Comparison of ENCODE assay signal across 20 cellular contexts in genomic region chr13:34502621-34503020, GRCh38.
DNase-seq lines count a peak whose midpoint lies in the region; ATAC-seq, FAIRE-seq and TF ChIP-seq lines count a peak whose summit lies in the region.
"Had no signal": no experiment of that assay in that cellular context is flagged by ENCODE, and none has a peak within 500 bp of the region (broad histone marks: within the 10 kb centered on the region; RNA-seq: fewer than 3 reads in every experiment).

No MANE protein-coding gene starts in this region.

- peaks cover 16% of the 10 kb centered on the region for H3K4me1 Mint-ChIP-seq in astrocyte (ENCODE audit: low read depth, unreplicated experiment)
- H3K4me1 Mint-ChIP-seq in activated T-helper 2 cell treated with anti-CD3 and anti-CD28 coated beads, Interferon-gamma antibody, Interleukin-2, Interleukin-4, amounts not matched to agents 10 μg/mL and 5 μg/mL and 100 μg/mL, durations not matched to agents 14 hours and 24 hours and 36 hours (ENCODE audit: low read depth), result no peaks in the 10 kb centered on the region
- H3K4me1 Mint-ChIP-seq: CD4-positive, alpha-beta memory T cell; GM23338; H9 had no signal

- no peak for FAIRE-seq in astrocyte (lab: Jason Lieb, UNC)
- FAIRE-seq: GM12878, GM19239 had no signal

- peak; percentile 15 for DNase-seq in NCI-H187 treated with DMSO at 0.1 percent for 48 hours (lab: John Stamatoyannopoulos, UW)
- no peak for DNase-seq in NCI-H187 (lab: John Stamatoyannopoulos, UW)
- no peak for DNase-seq in astrocyte (ENCODE audit: low read depth)
- no peak for DNase-seq in mesendoderm
- DNase-seq in NCI-H1436 (lab: John Stamatoyannopoulos, UW), result no peak
- DNase-seq in activated T-helper 2 cell treated with anti-CD3 and anti-CD28 coated beads, Interferon-gamma antibody, Interleukin-2, Interleukin-4, amounts not matched to agents 10 μg/mL and 5 μg/mL and 100 μg/mL, durations not matched to agents 14 hours and 24 hours and 36 hours (ENCODE audit: low spot score), result no peak
- DNase-seq: 8988T; C1 segment of cervical spinal cord; Calu3; CD4-positive, alpha-beta memory T cell; COR-L47; DMS53; EL; GDM1; H9 had no signal

- H3K56ac ChIP-seq in mesendoderm (ENCODE audit: low read length), result no peak overlapping the region

- peak overlapping the region; percentile 38 for H3K27ac Mint-ChIP-seq in astrocyte (ENCODE audit: unreplicated experiment)
- no peak overlapping the region for H3K27ac Mint-ChIP-seq in activated T-helper 2 cell treated with anti-CD3 and anti-CD28 coated beads, Interferon-gamma antibody, Interleukin-2, Interleukin-4, amounts not matched to agents 10 μg/mL and 5 μg/mL and 100 μg/mL, durations not matched to agents 14 hours and 24 hours and 36 hours
- H3K27ac Mint-ChIP-seq: CD4-positive, alpha-beta memory T cell; GM23338; H9 had no signal

- no peak overlapping the region for H2AK5ac ChIP-seq in mesendoderm (ENCODE audit: low read length)

- H2BK15ac ChIP-seq in mesendoderm (replicated peaks; ENCODE audit: low read depth), result peak overlapping the region; percentile 11

- no peaks in the 10 kb centered on the region for H3K79me1 ChIP-seq in mesendoderm (ENCODE audit: low read length)

- no peak for TF ChIP-seq CTCF in astrocyte (IDR thresholded peaks at IDR 0.05; ENCODE audit: insufficient read depth, low read depth, low read length)

- H3K9me3 ChIP-seq in astrocyte (ENCODE audit: insufficient read depth, low read depth, low read length), result no peaks in the 10 kb centered on the region

- no peaks in the 10 kb centered on the region for H3K36me3 Mint-ChIP-seq in astrocyte (ENCODE audit: low read depth, unreplicated experiment)
- H3K36me3 Mint-ChIP-seq in activated T-helper 2 cell treated with anti-CD3 and anti-CD28 coated beads, Interferon-gamma antibody, Interleukin-2, Interleukin-4, amounts not matched to agents 10 μg/mL and 5 μg/mL and 100 μg/mL, durations not matched to agents 14 hours and 24 hours and 36 hours (ENCODE audit: low read depth), result no peaks in the 10 kb centered on the region
- H3K36me3 Mint-ChIP-seq: CD4-positive, alpha-beta memory T cell had no signal

- no peak overlapping the region for H3K23ac ChIP-seq in mesendoderm (ENCODE audit: low read length)

- H2BK120ac ChIP-seq in mesendoderm (ENCODE audit: low read depth, low read length), result no peak overlapping the region

- no peaks in the 10 kb centered on the region for H3K36me3 ChIP-seq in astrocyte (ENCODE audit: insufficient read depth, low read length)
- H3K36me3 ChIP-seq in mesendoderm (ENCODE audit: control insufficient read depth, insufficient read depth, low read length), result no peaks in the 10 kb centered on the region

- H3K4me3 Mint-ChIP-seq in astrocyte (ENCODE audit: unreplicated experiment), result no peak overlapping the region
- no peak overlapping the region for H3K4me3 Mint-ChIP-seq in activated T-helper 2 cell treated with anti-CD3 and anti-CD28 coated beads, Interferon-gamma antibody, Interleukin-2, Interleukin-4, amounts not matched to agents 10 μg/mL and 5 μg/mL and 100 μg/mL, durations not matched to agents 14 hours and 24 hours and 36 hours (ENCODE audit: low read depth)
- H3K4me3 Mint-ChIP-seq: CD4-positive, alpha-beta memory T cell; GM23338; H9 had no signal

- H2AFZ ChIP-seq in astrocyte (ENCODE audit: low read depth, low read length), result no peak overlapping the region
- H2AFZ ChIP-seq: GM23338 had no signal

- H3K27ac ChIP-seq in astrocyte (ENCODE audit: low read depth, low read length) (no peak overlapping the region), mesendoderm (ENCODE audit: low read depth, low read length) (no peak overlapping the region)

- H3K4me1 ChIP-seq in astrocyte (ENCODE audit: insufficient read depth, low read length), result no peaks in the 10 kb centered on the region
- no peaks in the 10 kb centered on the region for H3K4me1 ChIP-seq in mesendoderm (ENCODE audit: control insufficient read depth, low read depth, low read length)

- no peak overlapping the region for H3K4ac ChIP-seq in mesendoderm (ENCODE audit: low read depth, low read length)

- H3K79me2 ChIP-seq in astrocyte (ENCODE audit: insufficient read depth, low read length), result no peaks in the 10 kb centered on the region
- H3K79me2 ChIP-seq in mesendoderm (ENCODE audit: control insufficient read depth, insufficient read depth, low read length), result no peaks in the 10 kb centered on the region

- no peak overlapping the region for H4K8ac ChIP-seq in mesendoderm (ENCODE audit: low read depth, low read length)

- no peak overlapping the region for H3K18ac ChIP-seq in mesendoderm (ENCODE audit: low read length)

- intact Hi-C loops in activated T-helper 2 cell treated with anti-CD3 and anti-CD28 coated beads, Interferon-gamma antibody, Interleukin-2, Interleukin-4, amounts not matched to agents 10 μg/mL and 5 μg/mL and 100 μg/mL, durations not matched to agents 14 hours and 24 hours and 36 hours (cut with micrococcal nuclease), result no loop called here

- no peak overlapping the region for H3K4me3 ChIP-seq in astrocyte (ENCODE audit: insufficient read depth, low read depth, low read length)
- no peak overlapping the region for H3K4me3 ChIP-seq in mesendoderm (ENCODE audit: low read length)
- H3K4me3 ChIP-seq: GM12878, GM23338 had no signal

- no peak overlapping the region for H4K5ac ChIP-seq in mesendoderm (ENCODE audit: low read length)

- no peak for ATAC-seq in GM21717 (IDR thresholded peaks at IDR 0.05; ENCODE audit: unreplicated experiment)
- ATAC-seq: GM12878, GM23338, HCT116 had no signal

- H2BK5ac ChIP-seq in mesendoderm (ENCODE audit: low read length), result no peak overlapping the region

- no CpG with 5 or more reads among the region's 3 CpGs for WGBS in mesendoderm (ENCODE audit: extremely low coverage, insufficient coverage, low lambda C conversion rate)

- H3K9me3 Mint-ChIP-seq in astrocyte (ENCODE audit: unreplicated experiment), result peaks cover 3% of the 10 kb centered on the region
- H3K9me3 Mint-ChIP-seq in activated T-helper 2 cell treated with anti-CD3 and anti-CD28 coated beads, Interferon-gamma antibody, Interleukin-2, Interleukin-4, amounts not matched to agents 10 μg/mL and 5 μg/mL and 100 μg/mL, durations not matched to agents 14 hours and 24 hours and 36 hours, result peaks cover 23% of the 10 kb centered on the region
- H3K9me3 Mint-ChIP-seq: GM23338, H9 had no signal

- H3K27me3 Mint-ChIP-seq in astrocyte (ENCODE audit: low read depth, unreplicated experiment), result no peaks in the 10 kb centered on the region
- H3K27me3 Mint-ChIP-seq in activated T-helper 2 cell treated with anti-CD3 and anti-CD28 coated beads, Interferon-gamma antibody, Interleukin-2, Interleukin-4, amounts not matched to agents 10 μg/mL and 5 μg/mL and 100 μg/mL, durations not matched to agents 14 hours and 24 hours and 36 hours (ENCODE audit: low read depth), result no peaks in the 10 kb centered on the region
- H3K27me3 Mint-ChIP-seq: CD4-positive, alpha-beta memory T cell had no signal

- H3K27me3 ChIP-seq in astrocyte (ENCODE audit: insufficient read depth, low read length), result no peaks in the 10 kb centered on the region
- no peaks in the 10 kb centered on the region for H3K27me3 ChIP-seq in mesendoderm (ENCODE audit: insufficient read depth, low read length, poor library complexity)

- H3K9ac ChIP-seq in astrocyte (ENCODE audit: low read length), result no peak overlapping the region
- no peak overlapping the region for H3K9ac ChIP-seq in mesendoderm (ENCODE audit: low read length)

- H4K20me1 ChIP-seq in astrocyte (ENCODE audit: insufficient read depth, low read length), result no peaks in the 10 kb centered on the region

- no peak overlapping the region for H3K4me2 ChIP-seq in astrocyte (ENCODE audit: low read length)
- no peak overlapping the region for H3K4me2 ChIP-seq in mesendoderm (ENCODE audit: low read length)
- H3K4me2 ChIP-seq: GM23338 had no signal
